Comparison of ENCODE assay signal across 8 cellular contexts in the genomic region with DNA sequence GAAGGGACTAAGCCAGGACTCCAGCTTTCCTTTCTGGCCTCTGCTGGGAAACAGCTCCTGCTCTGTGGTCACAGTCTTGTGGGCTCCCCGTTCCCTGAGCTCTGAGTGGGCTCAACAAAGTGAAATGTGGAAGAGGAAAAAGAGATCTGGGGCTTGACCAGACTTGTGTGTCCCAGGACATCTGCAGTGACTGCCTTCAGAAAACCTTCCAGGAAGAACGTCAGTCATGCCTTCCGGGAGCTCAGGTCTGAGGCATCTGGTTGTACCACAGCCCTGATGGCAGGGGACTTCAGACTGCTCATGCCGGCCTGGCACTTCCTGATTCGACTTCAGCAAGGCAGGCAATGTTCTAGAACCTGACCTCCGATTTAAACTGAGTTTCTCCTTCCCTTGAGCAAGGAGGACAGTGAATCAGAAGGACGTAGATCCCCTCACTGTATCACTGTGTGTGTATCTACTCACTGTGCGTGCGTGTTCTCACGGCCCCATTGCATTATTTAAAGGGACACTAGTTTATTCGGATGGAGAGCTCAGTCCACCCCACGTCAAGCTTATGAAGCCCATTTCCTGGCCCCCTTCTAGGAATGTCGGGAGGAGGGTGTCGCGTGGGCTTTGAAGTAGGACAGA. TPM values are rescaled to one million over a fixed set of nuclear protein-coding genes. Genes with fewer than 3 reads are reported as not detected.
DNase-seq lines count a peak whose midpoint lies in the region; ATAC-seq and TF ChIP-seq lines count a peak whose summit lies in the region.

No MANE protein-coding gene starts in this region.

- H3K36me3 Mint-ChIP-seq in activated naive CD4-positive, alpha-beta T cell treated with anti-CD3 and anti-CD28 coated beads for 36 hours (ENCODE audit: low read depth): no peaks in the 10 kb centered on the region
- peaks cover 2% of the 10 kb centered on the region for H3K36me3 Mint-ChIP-seq in activated B cell treated with CpG ODN at 0.5 μM for 24 hours (ENCODE audit: low read depth)

- TF ChIP-seq CTCF in activated B cell treated with CpG ODN at 0.5 μM for 24 hours (IDR thresholded peaks at IDR 0.05): no peak
- no peak for TF ChIP-seq CTCF in heart left ventricle (IDR thresholded peaks at IDR 0.05)
- no peak for TF ChIP-seq CTCF in retinal pigment epithelial cell (conservative IDR thresholded peaks at IDR 0.05; ENCODE audit: low read depth, low read length)

- H3K27ac Mint-ChIP-seq in activated naive CD4-positive, alpha-beta T cell treated with anti-CD3 and anti-CD28 coated beads for 36 hours: peak overlapping the region; percentile 55
- no peak overlapping the region for H3K27ac Mint-ChIP-seq in activated B cell treated with CpG ODN at 0.5 μM for 24 hours

- peaks cover 0 to 11% (median 0%) of the 10 kb centered on the region in 9 donors for H3K27me3 ChIP-seq in heart left ventricle

- peaks cover 0 to 12% (median 0%) of the 10 kb centered on the region in 12 donors for H3K9me3 ChIP-seq in heart left ventricle

- DNase-seq in activated naive CD4-positive, alpha-beta T cell treated with anti-CD3 and anti-CD28 coated beads for 36 hours: peak; percentile 53
- DNase-seq in activated naive CD4-positive, alpha-beta T cell treated with Interleukin-2 at 50 U/mL for 16 hours: no peak
- DNase-seq in activated B cell treated with CpG ODN at 0.5 μM for 24 hours: no peak
- DNase-seq in heart left ventricle: peak in 1 of 5 donors; percentile 32
- DNase-seq in retinal pigment epithelial cell (ENCODE audit: low read depth): no peak
- DNase-seq in A172 (ENCODE audit: low spot score): no peak
- no peak for DNase-seq in NCI-H1436 (lab: John Stamatoyannopoulos, UW)
- no peak for DNase-seq in NCI-H1694 (lab: John Stamatoyannopoulos, UW)

- TF ChIP-seq POLR2A in heart left ventricle (IDR thresholded peaks at IDR 0.05): no peak

- H3K36me3 ChIP-seq in heart left ventricle: no peaks in the 10 kb centered on the region

- intact Hi-C loops in activated naive CD4-positive, alpha-beta T cell treated with anti-CD3 and anti-CD28 coated beads for 36 hours (cut with micrococcal nuclease): loop anchor here (5.0 kb wide), 2 partner anchors 50 to 120 kb away; a partner anchor contains a TSS
- intact Hi-C loops in activated B cell treated with CpG ODN at 0.5 μM for 24 hours (cut with micrococcal nuclease) (no loop called here), heart left ventricle (cut with DNase I) (loop anchor here in 1 of 10 donors (10.0 kb wide), 1 partner anchor 117 kb away; a partner anchor contains a TSS)

- H3K4me3 ChIP-seq in heart left ventricle (peak overlapping the region; percentile 26 to 74 (median 58)), retinal pigment epithelial cell (ENCODE audit: low read length) (peak overlapping the region; percentile 43)

- H3K27ac ChIP-seq in heart left ventricle: no peak overlapping the region

- WGBS in heart left ventricle, 4 donors: 16 to 33% (median 21%) methylated on average over 13 to 15 of the region's 15 CpGs

- ATAC-seq in activated B cell treated with CpG ODN at 0.5 μM for 24 hours (ENCODE audit: low read depth) (peak; percentile 82), heart left ventricle (peak; percentile 15 to 37 (median 34))

- CTCF ChIA-PET in activated naive CD4-positive, alpha-beta T cell treated with anti-CD3 and anti-CD28 coated beads for 36 hours (lab: Charles Lee): interaction anchor here (1.0 kb wide), 1 partner anchor 16 kb away, joined by 3 read pairs; no protein-coding TSS in a partner anchor
- CTCF ChIA-PET in activated B cell treated with CpG ODN at 0.5 μM for 24 hours (lab: Charles Lee): interaction anchor here (1.5 kb wide), 1 partner anchor 16 kb away, joined by 6 read pairs; no protein-coding TSS in a partner anchor

- peak overlapping the region; percentile 60 for H3K4me3 Mint-ChIP-seq in activated naive CD4-positive, alpha-beta T cell treated with anti-CD3 and anti-CD28 coated beads for 36 hours
- peak overlapping the region; percentile 77 for H3K4me3 Mint-ChIP-seq in activated B cell treated with CpG ODN at 0.5 μM for 24 hours

- H3K4me1 ChIP-seq in heart left ventricle: peaks cover 0 to 18% (median 4%) of the 10 kb centered on the region in 12 donors

- H3K9me3 Mint-ChIP-seq in activated naive CD4-positive, alpha-beta T cell treated with anti-CD3 and anti-CD28 coated beads for 36 hours: peaks cover 4% of the 10 kb centered on the region
- H3K9me3 Mint-ChIP-seq in activated B cell treated with CpG ODN at 0.5 μM for 24 hours: peaks cover 5% of the 10 kb centered on the region

- peaks cover 23% of the 10 kb centered on the region for H3K27me3 Mint-ChIP-seq in activated naive CD4-positive, alpha-beta T cell treated with anti-CD3 and anti-CD28 coated beads for 36 hours (ENCODE audit: low read depth)
- peaks cover 17% of the 10 kb centered on the region for H3K27me3 Mint-ChIP-seq in activated B cell treated with CpG ODN at 0.5 μM for 24 hours

- peaks cover 9% of the 10 kb centered on the region for H3K4me1 Mint-ChIP-seq in activated naive CD4-positive, alpha-beta T cell treated with anti-CD3 and anti-CD28 coated beads for 36 hours (ENCODE audit: low read depth)
- H3K4me1 Mint-ChIP-seq in activated B cell treated with CpG ODN at 0.5 μM for 24 hours: peaks cover 11% of the 10 kb centered on the region

- POLR2A ChIA-PET in activated B cell treated with CpG ODN at 0.5 μM for 24 hours (lab: Charles Lee): interaction anchor here (0.7 to 0.9 kb wide), 3 partner anchors 15 to 137 kb away, joined by 3 read pairs; no protein-coding TSS in a partner anchor

RNA-seq across cellular contexts. Expression of a gene that starts 0.6 kb away (rescaled TPM):
- 10 to 100 TPM; 34.5 to 39.0 TPM for total RNA-seq in activated naive CD4-positive, alpha-beta T cell treated with anti-CD3 and anti-CD28 coated beads for 36 hours
- 0.31 and 0.71 TPM in 2 replicates for total RNA-seq in activated B cell treated with CpG ODN at 0.5 μM for 24 hours
- total RNA-seq in heart left ventricle: 1 to 10 TPM in 3 of 9 donors, under 1 TPM in 5, not detected in 1; 0.35 to 2.9 (median 0.74) TPM
- under 1 TPM; 0.23 to 0.44 TPM for polyA plus RNA-seq in heart left ventricle
- total RNA-seq in A172 (2014; rRNA removed; shearing (Covaris generic)): 1.5 and 2.9 TPM in 2 replicates
